Comparison of ENCODE assay signal across 1 cellular context in genomic region chr16:5056347-5056746, GRCh38.
A peak's percentile ranks its signal among the peaks of the same experiment; 100 is the strongest.
TF ChIP-seq lines count a peak whose summit lies in the region.

No MANE protein-coding gene starts in this region.

TF ChIP-seq in HepG2, 621 proteins besides CTCF, POLR2A, EP300 and RAD21 (continued from another document and continues in another):
- no peak for TF ChIP-seq ZNF614 (CRISPR knock-in tag; IDR thresholded peaks at IDR 0.05; ENCODE audit: borderline replicate concordance)
- no peak for TF ChIP-seq THAP8 (CRISPR knock-in tag; IDR thresholded peaks at IDR 0.05; ENCODE audit: borderline replicate concordance)
- TF ChIP-seq SMYD3 (CRISPR knock-in tag; IDR thresholded peaks at IDR 0.05): no peak
- no peak for TF ChIP-seq ZNF317 (CRISPR knock-in tag; IDR thresholded peaks at IDR 0.05)
- TF ChIP-seq ZNF841 (CRISPR knock-in tag; IDR thresholded peaks at IDR 0.05; ENCODE audit: borderline replicate concordance): no peak
- no peak for TF ChIP-seq FLYWCH1 (CRISPR knock-in tag; IDR thresholded peaks at IDR 0.05)
- no peak for TF ChIP-seq ZNF710 (CRISPR knock-in tag; IDR thresholded peaks at IDR 0.05; ENCODE audit: borderline replicate concordance)
- TF ChIP-seq ZNF598 (CRISPR knock-in tag; IDR thresholded peaks at IDR 0.05; ENCODE audit: borderline replicate concordance): no peak
- no peak for TF ChIP-seq ZFP62 (CRISPR knock-in tag; IDR thresholded peaks at IDR 0.05)
- TF ChIP-seq SIX4 (CRISPR knock-in tag; IDR thresholded peaks at IDR 0.05): no peak
- TF ChIP-seq ZNF180 (CRISPR knock-in tag; IDR thresholded peaks at IDR 0.05; ENCODE audit: borderline replicate concordance, low read depth): no peak
- peak; percentile 53; the same call in 1 of the 2 replicates for TF ChIP-seq NFKB2 (CRISPR knock-in tag; IDR thresholded peaks at IDR 0.05; ENCODE audit: borderline replicate concordance)
- TF ChIP-seq RFX1 (IDR thresholded peaks at IDR 0.05): no peak
- TF ChIP-seq, protein P1, sequence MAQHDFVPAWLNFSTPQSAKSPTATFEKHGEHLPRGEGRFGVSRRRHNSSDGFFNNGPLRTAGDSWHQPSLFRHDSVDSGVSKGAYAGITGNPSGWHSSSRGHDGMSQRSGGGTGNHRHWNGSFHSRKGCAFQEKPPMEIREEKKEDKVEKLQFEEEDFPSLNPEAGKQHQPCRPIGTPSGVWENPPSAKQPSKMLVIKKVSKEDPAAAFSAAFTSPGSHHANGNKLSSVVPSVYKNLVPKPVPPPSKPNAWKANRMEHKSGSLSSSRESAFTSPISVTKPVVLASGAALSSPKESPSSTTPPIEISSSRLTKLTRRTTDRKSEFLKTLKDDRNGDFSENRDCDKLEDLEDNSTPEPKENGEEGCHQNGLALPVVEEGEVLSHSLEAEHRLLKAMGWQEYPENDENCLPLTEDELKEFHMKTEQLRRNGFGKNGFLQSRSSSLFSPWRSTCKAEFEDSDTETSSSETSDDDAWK (CRISPR knock-in tag; IDR thresholded peaks at IDR 0.05): no peak
- TF ChIP-seq MAF1 (CRISPR knock-in tag; IDR thresholded peaks at IDR 0.05; ENCODE audit: borderline replicate concordance): no peak
- no peak for TF ChIP-seq ZMYM3 (CRISPR knock-in tag; IDR thresholded peaks at IDR 0.05)
- TF ChIP-seq ZNF552 (CRISPR knock-in tag; IDR thresholded peaks at IDR 0.05; ENCODE audit: borderline replicate concordance): no peak
- TF ChIP-seq SUZ12 (IDR thresholded peaks at IDR 0.05; ENCODE audit: low read depth, low read length): no peak
- TF ChIP-seq EHMT2 (IDR thresholded peaks at IDR 0.05; ENCODE audit: borderline replicate concordance, low read depth, low read length): no peak
- no peak for TF ChIP-seq ZNF337 (CRISPR knock-in tag; IDR thresholded peaks at IDR 0.05; ENCODE audit: borderline replicate concordance, low read depth)
- TF ChIP-seq HNRNPH1 (optimal IDR thresholded peaks at IDR 0.05; ENCODE audit: low read depth, low read length): no peak
- TF ChIP-seq SP1 (IDR thresholded peaks at IDR 0.05): no peak
- TF ChIP-seq SP1 (CRISPR knock-in tag; IDR thresholded peaks at IDR 0.05): no peak
- no peak for TF ChIP-seq HNF1A (IDR thresholded peaks at IDR 0.05; ENCODE audit: low read depth)
- no peak for TF ChIP-seq HNF1A (CRISPR knock-in tag; IDR thresholded peaks at IDR 0.05; ENCODE audit: borderline replicate concordance)
- TF ChIP-seq, protein P2, sequence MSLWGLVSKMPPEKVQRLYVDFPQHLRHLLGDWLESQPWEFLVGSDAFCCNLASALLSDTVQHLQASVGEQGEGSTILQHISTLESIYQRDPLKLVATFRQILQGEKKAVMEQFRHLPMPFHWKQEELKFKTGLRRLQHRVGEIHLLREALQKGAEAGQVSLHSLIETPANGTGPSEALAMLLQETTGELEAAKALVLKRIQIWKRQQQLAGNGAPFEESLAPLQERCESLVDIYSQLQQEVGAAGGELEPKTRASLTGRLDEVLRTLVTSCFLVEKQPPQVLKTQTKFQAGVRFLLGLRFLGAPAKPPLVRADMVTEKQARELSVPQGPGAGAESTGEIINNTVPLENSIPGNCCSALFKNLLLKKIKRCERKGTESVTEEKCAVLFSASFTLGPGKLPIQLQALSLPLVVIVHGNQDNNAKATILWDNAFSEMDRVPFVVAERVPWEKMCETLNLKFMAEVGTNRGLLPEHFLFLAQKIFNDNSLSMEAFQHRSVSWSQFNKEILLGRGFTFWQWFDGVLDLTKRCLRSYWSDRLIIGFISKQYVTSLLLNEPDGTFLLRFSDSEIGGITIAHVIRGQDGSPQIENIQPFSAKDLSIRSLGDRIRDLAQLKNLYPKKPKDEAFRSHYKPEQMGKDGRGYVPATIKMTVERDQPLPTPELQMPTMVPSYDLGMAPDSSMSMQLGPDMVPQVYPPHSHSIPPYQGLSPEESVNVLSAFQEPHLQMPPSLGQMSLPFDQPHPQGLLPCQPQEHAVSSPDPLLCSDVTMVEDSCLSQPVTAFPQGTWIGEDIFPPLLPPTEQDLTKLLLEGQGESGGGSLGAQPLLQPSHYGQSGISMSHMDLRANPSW (CRISPR knock-in tag; IDR thresholded peaks at IDR 0.05; ENCODE audit: borderline replicate concordance): no peak
- no peak for TF ChIP-seq SOX6 (IDR thresholded peaks at IDR 0.05)
- no peak for TF ChIP-seq SOX6 (CRISPR knock-in tag; IDR thresholded peaks at IDR 0.05)
- TF ChIP-seq, protein P3, sequence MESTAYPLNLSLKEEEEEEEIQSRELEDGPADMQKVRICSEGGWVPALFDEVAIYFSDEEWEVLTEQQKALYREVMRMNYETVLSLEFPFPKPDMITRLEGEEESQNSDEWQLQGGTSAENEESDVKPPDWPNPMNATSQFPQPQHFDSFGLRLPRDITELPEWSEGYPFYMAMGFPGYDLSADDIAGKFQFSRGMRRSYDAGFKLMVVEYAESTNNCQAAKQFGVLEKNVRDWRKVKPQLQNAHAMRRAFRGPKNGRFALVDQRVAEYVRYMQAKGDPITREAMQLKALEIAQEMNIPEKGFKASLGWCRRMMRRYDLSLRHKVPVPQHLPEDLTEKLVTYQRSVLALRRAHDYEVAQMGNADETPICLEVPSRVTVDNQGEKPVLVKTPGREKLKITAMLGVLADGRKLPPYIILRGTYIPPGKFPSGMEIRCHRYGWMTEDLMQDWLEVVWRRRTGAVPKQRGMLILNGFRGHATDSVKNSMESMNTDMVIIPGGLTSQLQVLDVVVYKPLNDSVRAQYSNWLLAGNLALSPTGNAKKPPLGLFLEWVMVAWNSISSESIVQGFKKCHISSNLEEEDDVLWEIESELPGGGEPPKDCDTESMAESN (CRISPR knock-in tag; conservative IDR thresholded peaks at IDR 0.05): no peak
- no peak for TF ChIP-seq MTA1 (CRISPR knock-in tag; IDR thresholded peaks at IDR 0.05; ENCODE audit: borderline replicate concordance)
- no peak for TF ChIP-seq ZNF333 (CRISPR knock-in tag; IDR thresholded peaks at IDR 0.05; ENCODE audit: borderline replicate concordance)
- TF ChIP-seq, protein P4, sequence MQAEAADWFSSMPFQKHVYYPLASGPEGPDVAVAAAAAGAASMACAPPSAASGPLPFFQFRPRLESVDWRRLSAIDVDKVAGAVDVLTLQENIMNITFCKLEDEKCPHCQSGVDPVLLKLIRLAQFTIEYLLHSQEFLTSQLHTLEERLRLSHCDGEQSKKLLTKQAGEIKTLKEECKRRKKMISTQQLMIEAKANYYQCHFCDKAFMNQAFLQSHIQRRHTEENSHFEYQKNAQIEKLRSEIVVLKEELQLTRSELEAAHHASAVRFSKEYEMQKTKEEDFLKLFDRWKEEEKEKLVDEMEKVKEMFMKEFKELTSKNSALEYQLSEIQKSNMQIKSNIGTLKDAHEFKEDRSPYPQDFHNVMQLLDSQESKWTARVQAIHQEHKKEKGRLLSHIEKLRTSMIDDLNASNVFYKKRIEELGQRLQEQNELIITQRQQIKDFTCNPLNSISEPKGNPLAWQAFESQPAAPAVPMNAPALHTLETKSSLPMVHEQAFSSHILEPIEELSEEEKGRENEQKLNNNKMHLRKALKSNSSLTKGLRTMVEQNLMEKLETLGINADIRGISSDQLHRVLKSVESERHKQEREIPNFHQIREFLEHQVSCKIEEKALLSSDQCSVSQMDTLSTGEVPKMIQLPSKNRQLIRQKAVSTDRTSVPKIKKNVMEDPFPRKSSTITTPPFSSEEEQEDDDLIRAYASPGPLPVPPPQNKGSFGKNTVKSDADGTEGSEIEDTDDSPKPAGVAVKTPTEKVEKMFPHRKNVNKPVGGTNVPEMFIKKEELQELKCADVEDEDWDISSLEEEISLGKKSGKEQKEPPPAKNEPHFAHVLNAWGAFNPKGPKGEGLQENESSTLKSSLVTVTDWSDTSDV (CRISPR knock-in tag; IDR thresholded peaks at IDR 0.05): no peak
- TF ChIP-seq ZBTB42 (CRISPR knock-in tag; IDR thresholded peaks at IDR 0.05): no peak
- no peak for TF ChIP-seq PAX8 (CRISPR knock-in tag; IDR thresholded peaks at IDR 0.05; ENCODE audit: borderline replicate concordance)
- no peak for TF ChIP-seq ZIK1 (CRISPR knock-in tag; IDR thresholded peaks at IDR 0.05; ENCODE audit: borderline replicate concordance, low read depth)
- TF ChIP-seq, protein P5, sequence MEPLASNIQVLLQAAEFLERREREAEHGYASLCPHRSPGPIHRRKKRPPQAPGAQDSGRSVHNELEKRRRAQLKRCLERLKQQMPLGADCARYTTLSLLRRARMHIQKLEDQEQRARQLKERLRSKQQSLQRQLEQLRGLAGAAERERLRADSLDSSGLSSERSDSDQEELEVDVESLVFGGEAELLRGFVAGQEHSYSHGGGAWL (CRISPR knock-in tag; IDR thresholded peaks at IDR 0.05): no peak
- no peak for TF ChIP-seq ZNF597 (CRISPR knock-in tag; IDR thresholded peaks at IDR 0.05)
- TF ChIP-seq ZNF101 (CRISPR knock-in tag; IDR thresholded peaks at IDR 0.05; ENCODE audit: borderline replicate concordance, low read depth): no peak
- TF ChIP-seq ZNF446 (CRISPR knock-in tag; IDR thresholded peaks at IDR 0.05): no peak
- TF ChIP-seq, protein P6, sequence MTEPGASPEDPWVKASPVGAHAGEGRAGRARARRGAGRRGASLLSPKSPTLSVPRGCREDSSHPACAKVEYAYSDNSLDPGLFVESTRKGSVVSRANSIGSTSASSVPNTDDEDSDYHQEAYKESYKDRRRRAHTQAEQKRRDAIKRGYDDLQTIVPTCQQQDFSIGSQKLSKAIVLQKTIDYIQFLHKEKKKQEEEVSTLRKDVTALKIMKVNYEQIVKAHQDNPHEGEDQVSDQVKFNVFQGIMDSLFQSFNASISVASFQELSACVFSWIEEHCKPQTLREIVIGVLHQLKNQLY (CRISPR knock-in tag; IDR thresholded peaks at IDR 0.05): no peak
- TF ChIP-seq HNRNPLL (IDR thresholded peaks at IDR 0.05; ENCODE audit: low read depth, low read length, poor library complexity, severe bottlenecking): no peak
- TF ChIP-seq RBM39 (IDR thresholded peaks at IDR 0.05; ENCODE audit: low read depth, low read length, poor library complexity, severe bottlenecking): no peak
- no peak for TF ChIP-seq ZNF547 (CRISPR knock-in tag; IDR thresholded peaks at IDR 0.05)
- TF ChIP-seq RARA (CRISPR knock-in tag; IDR thresholded peaks at IDR 0.05): no peak
- TF ChIP-seq, protein P7, sequence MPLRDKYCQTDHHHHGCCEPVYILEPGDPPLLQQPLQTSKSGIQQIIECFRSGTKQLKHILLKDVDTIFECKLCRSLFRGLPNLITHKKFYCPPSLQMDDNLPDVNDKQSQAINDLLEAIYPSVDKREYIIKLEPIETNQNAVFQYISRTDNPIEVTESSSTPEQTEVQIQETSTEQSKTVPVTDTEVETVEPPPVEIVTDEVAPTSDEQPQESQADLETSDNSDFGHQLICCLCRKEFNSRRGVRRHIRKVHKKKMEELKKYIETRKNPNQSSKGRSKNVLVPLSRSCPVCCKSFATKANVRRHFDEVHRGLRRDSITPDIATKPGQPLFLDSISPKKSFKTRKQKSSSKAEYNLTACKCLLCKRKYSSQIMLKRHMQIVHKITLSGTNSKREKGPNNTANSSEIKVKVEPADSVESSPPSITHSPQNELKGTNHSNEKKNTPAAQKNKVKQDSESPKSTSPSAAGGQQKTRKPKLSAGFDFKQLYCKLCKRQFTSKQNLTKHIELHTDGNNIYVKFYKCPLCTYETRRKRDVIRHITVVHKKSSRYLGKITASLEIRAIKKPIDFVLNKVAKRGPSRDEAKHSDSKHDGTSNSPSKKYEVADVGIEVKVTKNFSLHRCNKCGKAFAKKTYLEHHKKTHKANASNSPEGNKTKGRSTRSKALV (CRISPR knock-in tag; IDR thresholded peaks at IDR 0.05): 0 out of 2 replicates have a peak, but pooled peaks have one; percentile 35
- no peak for TF ChIP-seq TOPORS (CRISPR knock-in tag; IDR thresholded peaks at IDR 0.05)
